Comparison of ENCODE assay signal across 20 cellular contexts in genomic region chr14:30214014-30214413, GRCh38.
DNase-seq lines count a peak whose midpoint lies in the region; ATAC-seq and TF ChIP-seq lines count a peak whose summit lies in the region.
"Had no signal": no experiment of that assay in that cellular context is flagged by ENCODE, and none has a peak within 500 bp of the region (broad histone marks: within the 10 kb centered on the region; RNA-seq: fewer than 3 reads in every experiment).

No MANE protein-coding gene starts in this region.

- H3K9ac ChIP-seq in neuronal stem cell (ENCODE audit: low read depth, low read length, poor library complexity): no peak overlapping the region

- H2BK5ac ChIP-seq in neuronal stem cell (ENCODE audit: low read length): no peak overlapping the region

- H3K36me3 ChIP-seq in breast epithelium (no peaks in the 10 kb centered on the region), neuronal stem cell (replicated peaks in 1 of 2; ENCODE audit: control insufficient read depth in 2 of 2, insufficient read depth in 2 of 2, low read length in 2 of 2) (no peaks in the 10 kb centered on the region)
- H3K36me3 ChIP-seq: BE2C, neutrophil, spleen, tibial artery had no signal

- no peak overlapping the region for H3K23ac ChIP-seq in neuronal stem cell (ENCODE audit: low read depth, low read length, poor library complexity)

- H2BK12ac ChIP-seq in neuronal stem cell (ENCODE audit: low read length): no peak overlapping the region

- ATAC-seq in HG02759 (IDR thresholded peaks at IDR 0.05; ENCODE audit: unreplicated experiment): no peak
- ATAC-seq: stimulated activated naive CD8-positive, alpha-beta T cell treated with anti-CD3 and anti-CD28 coated beads, Interleukin-15, Interleukin-2, amounts not matched to agents 100 U/mL and 50 U/mL, for 24 hours had no signal

- H3K4me1 Mint-ChIP-seq in MCF 10A (ENCODE audit: insufficient read depth, unreplicated experiment): peaks cover 4% of the 10 kb centered on the region
- H3K4me1 Mint-ChIP-seq: activated naive CD4-positive, alpha-beta T cell treated with anti-CD3 and anti-CD28 coated beads, Interleukin-2, amount 10 ng/mL, durations not matched to agents 7 days and 5 days had no signal

- H3K9me3 ChIP-seq in breast epithelium (no peaks in the 10 kb centered on the region), neuronal stem cell (replicated peaks in 1 of 2; ENCODE audit: control insufficient read depth in 2 of 2, insufficient read depth in 1 of 2, low read depth in 1 of 2, low read length in 2 of 2) (no peaks in the 10 kb centered on the region)
- H3K9me3 ChIP-seq: BE2C, neutrophil, spleen, tibial artery had no signal

- no peak for TF ChIP-seq CTCF in MCF 10A (IDR thresholded peaks at IDR 0.05; ENCODE audit: unreplicated experiment)
- no peak for TF ChIP-seq CTCF in breast epithelium (IDR thresholded peaks at IDR 0.05)
- no peak for TF ChIP-seq CTCF in fibroblast of pulmonary artery (IDR thresholded peaks at IDR 0.05; ENCODE audit: low read length, missing control alignments)

- no peak overlapping the region for H3K18ac ChIP-seq in neuronal stem cell (ENCODE audit: low read length)

- no peak overlapping the region for H4K91ac ChIP-seq in neuronal stem cell (ENCODE audit: low read depth, low read length, poor library complexity)

- intact Hi-C loops in MCF 10A (cut with micrococcal nuclease) (loop anchor here (1.0 to 10.0 kb wide), 7 partner anchors 57 to 1459 kb away; partner anchors contain the start of gene PRKD1), breast epithelium (cut with DNase I; ENCODE audit: low total_unique reads) (no loop called here)

- no peaks in the 10 kb centered on the region for H3K36me3 Mint-ChIP-seq in MCF 10A (ENCODE audit: insufficient read depth, unreplicated experiment)
- H3K36me3 Mint-ChIP-seq: activated naive CD4-positive, alpha-beta T cell treated with anti-CD3 and anti-CD28 coated beads, Interleukin-2, amount 10 ng/mL, durations not matched to agents 7 days and 5 days had no signal

- H3K4ac ChIP-seq in neuronal stem cell (ENCODE audit: low read length): no peak overlapping the region

- CTCF ChIA-PET in MCF 10A (lab: Yijun Ruan, JAX): interaction anchor here (0.5 to 5.6 kb wide), 58 partner anchors 9 to 1715 kb away, joined by 3 to 59 read pairs (median 6); no protein-coding TSS in a partner anchor

- H2AK5ac ChIP-seq in neuronal stem cell (ENCODE audit: low read depth, low read length): no peak overlapping the region

- DNase-seq in MCF 10A (ENCODE audit: unreplicated experiment) (peak; percentile 41), breast epithelium (ENCODE audit: low spot score in 2 of 2) (no peak), amniotic epithelial cell (ENCODE audit: low read depth) (peak; percentile 55), fibroblast of pulmonary artery (ENCODE audit: low read depth) (peak; percentile 24), HK-2 (ENCODE audit: unreplicated experiment) (no peak), neuronal stem cell (ENCODE audit: low spot score) (no peak), foreskin melanocyte (no peak)
- DNase-seq: 8988T; activated CD4-positive, alpha-beta T cell treated with anti-CD3 and anti-CD28 coated beads for 4 hours; activated naive CD4-positive, alpha-beta T cell treated with anti-CD3 and anti-CD28 coated beads, Interleukin-2, amount 10 ng/mL, durations not matched to agents 7 days and 5 days; kidney; spleen; stimulated activated CD4-positive, alpha-beta T cell treated with anti-CD3 and anti-CD28 coated beads, Interleukin-4, amount 100 ng/mL, for 4 hours; stimulated activated naive CD8-positive, alpha-beta T cell treated with anti-CD3 and anti-CD28 coated beads, Interleukin-15, Interleukin-2, amounts not matched to agents 100 U/mL and 50 U/mL, for 24 hours; tibial artery had no signal

- no peak overlapping the region for H2AFZ ChIP-seq in neuronal stem cell (ENCODE audit: low read length)

- H3K27ac ChIP-seq in breast epithelium: no peak overlapping the region
- H3K27ac ChIP-seq in neuronal stem cell (replicated peaks; ENCODE audit: low read length): no peak overlapping the region
- H3K27ac ChIP-seq: coronary artery, neutrophil, spleen, tibial artery had no signal

- no peak overlapping the region for H3K27ac Mint-ChIP-seq in MCF 10A (ENCODE audit: low read depth, unreplicated experiment)
- H3K27ac Mint-ChIP-seq: activated naive CD4-positive, alpha-beta T cell treated with anti-CD3 and anti-CD28 coated beads, Interleukin-2, amount 10 ng/mL, durations not matched to agents 7 days and 5 days had no signal

- no peaks in the 10 kb centered on the region for H3K9me3 Mint-ChIP-seq in MCF 10A (ENCODE audit: unreplicated experiment)
- H3K9me3 Mint-ChIP-seq: activated naive CD4-positive, alpha-beta T cell treated with anti-CD3 and anti-CD28 coated beads, Interleukin-2, amount 10 ng/mL, durations not matched to agents 7 days and 5 days had no signal

- H3K4me2 ChIP-seq in neuronal stem cell (ENCODE audit: insufficient read depth, low read length, poor library complexity, severe bottlenecking): no peak overlapping the region

- H3K27me3 Mint-ChIP-seq in MCF 10A (ENCODE audit: insufficient read depth, unreplicated experiment): no peaks in the 10 kb centered on the region
- H3K27me3 Mint-ChIP-seq: activated naive CD4-positive, alpha-beta T cell treated with anti-CD3 and anti-CD28 coated beads, Interleukin-2, amount 10 ng/mL, durations not matched to agents 7 days and 5 days had no signal

- H3K79me1 ChIP-seq in neuronal stem cell (ENCODE audit: low read depth, low read length): no peaks in the 10 kb centered on the region

- no peak overlapping the region for H2BK15ac ChIP-seq in neuronal stem cell (ENCODE audit: low read length)

- no peak overlapping the region for H2BK120ac ChIP-seq in neuronal stem cell (ENCODE audit: low read depth, low read length)

- no peak overlapping the region for H3K14ac ChIP-seq in neuronal stem cell (ENCODE audit: low read length)

- POLR2A ChIA-PET in MCF 10A (lab: Yijun Ruan, JAX): interaction anchor here (0.6 to 2.1 kb wide), 5 partner anchors 57 to 1460 kb away, joined by 3 to 5 read pairs (median 3); no protein-coding TSS in a partner anchor

- WGBS in neuronal stem cell (ENCODE audit: extremely low coverage in 2 of 2, insufficient read length in 2 of 2, insufficient replicate concordance in 1 of 2), 2 donors: no CpG with 5 or more reads among the region's 3 CpGs

- H3K4me3 ChIP-seq in breast epithelium (no peak overlapping the region), fibroblast of pulmonary artery (replicated peaks; ENCODE audit: low read depth, low read length) (no peak overlapping the region), neuronal stem cell (ENCODE audit: low read length in 2 of 2) (no peak overlapping the region)
- H3K4me3 ChIP-seq: coronary artery, lung, spleen, tibial artery had no signal

- no peak for TF ChIP-seq POLR2A in breast epithelium (IDR thresholded peaks at IDR 0.05)

- no peaks in the 10 kb centered on the region for H3K27me3 ChIP-seq in breast epithelium
- H3K27me3 ChIP-seq in neuronal stem cell (ENCODE audit: control insufficient read depth in 3 of 3, insufficient read depth in 3 of 3, low read depth in 1 of 3, low read length in 3 of 3): peaks cover 0 to 7% (median 0%) of the 10 kb centered on the region in 3 experiments
- H3K27me3 ChIP-seq: BE2C, neutrophil, spleen, tibial artery had no signal

- H4K8ac ChIP-seq in neuronal stem cell (ENCODE audit: low read depth, low read length): no peak overlapping the region

- no peak overlapping the region for H3K4me3 Mint-ChIP-seq in MCF 10A (ENCODE audit: unreplicated experiment)
- H3K4me3 Mint-ChIP-seq: activated naive CD4-positive, alpha-beta T cell treated with anti-CD3 and anti-CD28 coated beads, Interleukin-2, amount 10 ng/mL, durations not matched to agents 7 days and 5 days had no signal

- H3K4me1 ChIP-seq in breast epithelium: no peaks in the 10 kb centered on the region
- H3K4me1 ChIP-seq in neuronal stem cell (ENCODE audit: control insufficient read depth in 2 of 2, insufficient read depth in 1 of 2, low read depth in 1 of 2, low read length in 2 of 2): no peaks in the 10 kb centered on the region
- H3K4me1 ChIP-seq: BE2C, spleen had no signal

- no TSS peak for BruUV-seq in MCF 10A (replicated peaks; lab: Mats Ljungman, UMichigan)

Comparison
In these comparisons a context has a peak if more than half of its experiments do, and no peak if none do; other contexts are left out.
1. DNase-seq: peak in MCF 10A (single experiment), amniotic epithelial cell (single experiment) and fibroblast of pulmonary artery (single experiment); none in breast epithelium (0 of 2), HK-2 (single experiment), neuronal stem cell (single experiment) and foreskin melanocyte (single experiment).